Comparison of ENCODE assay signal across 7 cellular contexts in the genomic region with DNA sequence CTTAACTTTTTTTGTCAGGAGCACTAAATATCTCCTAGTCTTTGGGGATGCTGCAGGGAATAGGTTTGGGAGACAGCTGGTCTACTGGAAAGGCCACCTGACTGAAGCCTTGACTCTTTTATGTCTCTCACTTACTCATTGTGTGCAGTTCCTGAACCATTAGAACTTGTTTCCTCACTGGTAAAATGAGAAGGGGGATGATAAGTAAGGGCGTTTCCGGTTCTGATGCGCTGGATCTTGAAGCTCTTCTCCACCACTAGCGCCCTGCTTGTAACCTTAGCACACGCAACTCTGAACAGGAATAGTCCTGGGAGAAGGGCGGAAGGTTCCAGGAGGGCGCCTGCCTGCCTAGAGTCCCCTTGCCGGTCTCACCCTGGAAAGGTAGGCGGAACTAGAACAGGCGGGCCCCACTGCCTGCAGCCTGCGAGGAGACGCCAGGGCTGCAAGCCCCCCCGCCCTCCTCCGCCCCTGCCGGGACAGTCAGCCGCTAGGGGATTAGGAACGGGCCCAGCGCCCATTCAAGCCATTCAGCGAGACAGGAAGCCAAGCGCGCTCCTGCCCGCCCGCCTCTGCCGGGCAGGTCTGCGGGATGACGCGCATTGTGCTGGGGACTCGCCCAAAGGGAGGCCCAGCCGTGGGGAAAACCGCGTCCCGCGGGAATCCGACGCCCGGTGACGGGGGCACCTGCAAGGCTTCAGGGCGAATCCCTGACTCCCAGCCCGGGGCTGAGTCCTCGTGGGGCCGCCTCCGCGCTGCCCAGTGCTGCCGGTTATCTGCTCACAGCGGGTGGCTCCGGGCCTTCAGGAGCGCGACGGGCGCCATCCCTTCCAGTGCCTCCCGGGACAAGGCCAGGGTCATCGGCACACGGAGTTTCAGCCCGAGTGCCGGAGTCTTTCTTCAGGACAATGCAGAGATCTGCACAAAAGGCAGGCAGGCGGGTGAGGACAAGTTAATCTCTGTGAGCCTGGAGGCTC. TPM values are rescaled to one million over a fixed set of nuclear protein-coding genes. Genes with fewer than 3 reads are reported as not detected.
DNase-seq lines count a peak whose midpoint lies in the region; ATAC-seq and TF ChIP-seq lines count a peak whose summit lies in the region.

No MANE protein-coding gene starts in this region.

- DNase-seq in GM23248 (peak; percentile 81), RWPE2 (ENCODE audit: low spot score) (peak; percentile 80), astrocyte of the hippocampus (ENCODE audit: low read depth, low spot score) (peak; percentile 89), epidermal melanocyte (ENCODE audit: insufficient read length, low spot score) (no peak), SHP77 (lab: John Stamatoyannopoulos, UW) (no peak)

- no peaks in the 10 kb centered on the region for H3K36me3 ChIP-seq in GM23248 (ENCODE audit: low read depth)
- no peaks in the 10 kb centered on the region for H3K36me3 ChIP-seq in RWPE2 (ENCODE audit: low read depth)
- no peaks in the 10 kb centered on the region for H3K36me3 ChIP-seq in skeletal muscle tissue (ENCODE audit: control insufficient read depth in 3 of 3, insufficient read depth in 3 of 3, low read length in 3 of 3)

- 0 out of 2 replicates have a peak, but pooled peaks cover 4% of the 10 kb centered on the region for H3K4me1 ChIP-seq in GM23248 (ENCODE audit: insufficient read depth)
- no peaks in the 10 kb centered on the region for H3K4me1 ChIP-seq in RWPE2 (ENCODE audit: insufficient read depth, poor library complexity, severe bottlenecking)
- H3K4me1 ChIP-seq in skeletal muscle tissue (ENCODE audit: control insufficient read depth in 3 of 3, insufficient read depth in 3 of 3, low read length in 3 of 3): peaks cover 6 to 19% (median 8%) of the 10 kb centered on the region in 3 donors

- H3K9me3 ChIP-seq in GM23248 (ENCODE audit: low read depth) (no peaks in the 10 kb centered on the region), RWPE2 (ENCODE audit: severe bottlenecking) (no peaks in the 10 kb centered on the region), skeletal muscle tissue (ENCODE audit: control insufficient read depth in 3 of 3, low read length in 3 of 3) (peaks cover 0 to 4% (median 3%) of the 10 kb centered on the region in 3 donors)

- peak overlapping the region; percentile 53 for H2AFZ ChIP-seq in GM23248

- in situ Hi-C loops in GM23248 (cut with MboI): no loop called here

- 5 to 7% methylated on average over 53 to 55 of the region's 56 CpGs for WGBS in GM23248 (ENCODE audit: low coverage in 1 of 2, low lambda C conversion rate in 2 of 2, missing lambda C conversion rate in 2 of 2), 2 experiments

- ATAC-seq in RWPE2 (ENCODE audit: low read depth): peak; percentile 88

- peak overlapping the region; percentile 65 for H3K4me2 ChIP-seq in GM23248 (ENCODE audit: unreplicated experiment)

- H3K79me2 ChIP-seq in GM23248 (ENCODE audit: insufficient read depth): no peaks in the 10 kb centered on the region

- TF ChIP-seq CTCF in RWPE2 (IDR thresholded peaks at IDR 0.05; ENCODE audit: poor library complexity, severe bottlenecking): peak; percentile 19

- no peaks in the 10 kb centered on the region for H4K20me1 ChIP-seq in GM23248 (ENCODE audit: insufficient read depth)

- H3K27me3 ChIP-seq in GM23248 (replicated peaks; ENCODE audit: insufficient read depth) (peaks cover 45% of the 10 kb centered on the region), RWPE2 (ENCODE audit: insufficient read depth, poor library complexity, severe bottlenecking) (no peaks in the 10 kb centered on the region), skeletal muscle tissue (ENCODE audit: control insufficient read depth in 3 of 3, insufficient read depth in 3 of 3, low read length in 3 of 3) (peaks cover 14 to 25% (median 20%) of the 10 kb centered on the region in 3 donors)

- H3F3A ChIP-seq in GM23248 (ENCODE audit: insufficient read depth): no peaks in the 10 kb centered on the region

- H3K9ac ChIP-seq in GM23248 (no peak overlapping the region), skeletal muscle tissue (ENCODE audit: low read depth in 1 of 3, low read length in 3 of 3) (peak overlapping the region in 2 of 3 donors; percentile 32 to 60)

- H3K9me2 ChIP-seq in GM23248 (ENCODE audit: insufficient read depth): no peaks in the 10 kb centered on the region

- H3K27ac ChIP-seq in GM23248 (no peak overlapping the region), RWPE2 (ENCODE audit: poor library complexity, severe bottlenecking) (peak overlapping the region; percentile 15), skeletal muscle tissue (ENCODE audit: low read depth, low read length) (no peak overlapping the region)

- peak overlapping the region; percentile 47 for H3K4me3 ChIP-seq in GM23248
- no peak overlapping the region for H3K4me3 ChIP-seq in RWPE2 (ENCODE audit: severe bottlenecking)
- peak overlapping the region; percentile 33 for H3K4me3 ChIP-seq in iPS-11a (ENCODE audit: low read depth, low read length)
- H3K4me3 ChIP-seq in skeletal muscle tissue (ENCODE audit: low read length in 3 of 3): peak overlapping the region; percentile 61 to 67 (median 65)

RNA-seq across cellular contexts. Expression of a gene that starts 44.0 kb away (rescaled TPM):
- total RNA-seq in GM23248 (2014; rRNA removed; shearing (Covaris generic)): 1.4 and 8.0 TPM in 2 replicates
- 14.3 and 17.4 TPM in 2 replicates for polyA plus RNA-seq in GM23248 (2016; fragmentation: Nextera tagmentation; extraction: Ambion mirVana)
- total RNA-seq in skeletal muscle tissue: 8.9 TPM

Comparison
In these comparisons a context has a peak if more than half of its experiments do, and no peak if none do; other contexts are left out.
1. DNase-seq: peak in GM23248 (single experiment), RWPE2 (single experiment) and astrocyte of the hippocampus (single experiment); none in epidermal melanocyte (single experiment) and SHP77 (0 of 2).